In genomic region chr2:240201861-240202260, GRCh38 we compare ENCODE assay signal across 21 cellular contexts.
A peak's percentile ranks its signal among the peaks of the same experiment; 100 is the strongest.
DNase-seq lines count a peak whose midpoint lies in the region; ATAC-seq and TF ChIP-seq lines count a peak whose summit lies in the region.
"Had no signal": no experiment of that assay in that cellular context is flagged by ENCODE, and none has a peak within 500 bp of the region (broad histone marks: within the 10 kb centered on the region; RNA-seq: fewer than 3 reads in every experiment).

No MANE protein-coding gene starts in this region.

- WGBS in sigmoid colon, 2 donors: 82 to 87% methylated on average over 9 of the region's 9 CpGs
- WGBS in aorta, 2 donors: 78 to 80% methylated on average over 9 of the region's 9 CpGs

- H3K36me3 ChIP-seq in sigmoid colon: no peaks in the 10 kb centered on the region
- H3K36me3 ChIP-seq in aorta (ENCODE audit: control insufficient read depth in 1 of 2, insufficient read depth in 2 of 2, low read length in 1 of 2): no peaks in the 10 kb centered on the region
- H3K36me3 ChIP-seq: BE2C had no signal

- no peaks in the 10 kb centered on the region for H3K4me1 ChIP-seq in sigmoid colon
- H3K4me1 ChIP-seq in aorta (ENCODE audit: control insufficient read depth in 1 of 2, insufficient read depth in 2 of 2, low read length in 2 of 2): no peaks in the 10 kb centered on the region
- H3K4me1 ChIP-seq: BE2C had no signal

- CTCF ChIA-PET in RWPE1 (lab: Yijun Ruan, JAX): no interaction called here

- peak; percentile 50 for DNase-seq in activated effector memory CD4-positive, alpha-beta T cell treated with anti-CD3 and anti-CD28 coated beads, Interleukin-2, amount 50 U/mL, for 16 hours
- DNase-seq in activated effector memory CD4-positive, alpha-beta T cell treated with Interleukin-2 at 50 U/mL for 16 hours: no peak
- DNase-seq in medulla oblongata (ENCODE audit: extremely low spot score) (peak; percentile 32), sigmoid colon (peak; percentile 28), aorta (peak; percentile 12 to 59), RWPE1 (ENCODE audit: low spot score) (no peak)
- DNase-seq in activated CD8-positive, alpha-beta memory T cell treated with anti-CD3 and anti-CD28 coated beads, Interleukin-2, amount 50 U/mL, for 4 hours: no peak
- DNase-seq: BE2C; CD8-positive, alpha-beta memory T cell; DMS153; NCI-H1048; NCI-H1417; NCI-H1694; NCI-H2081; NCI-H2227 treated with DMSO at 0.1 percent for 48 hours; NCI-H526 treated with DMSO at 0.1 percent for 48 hours; PC-9; Right ventricle myocardium superior had no signal

- TF ChIP-seq EP300 in sigmoid colon (IDR thresholded peaks at IDR 0.05): no peak

- no peak for ATAC-seq in aorta (ENCODE audit: low FRiP score)
- ATAC-seq: HCT116 had no signal

- peaks cover 0 to 40% (median 14%) of the 10 kb centered on the region in 3 donors for H3K27me3 ChIP-seq in sigmoid colon
- no peaks in the 10 kb centered on the region for H3K27me3 ChIP-seq in aorta (ENCODE audit: control insufficient read depth in 1 of 2, insufficient read depth in 2 of 2, low read length in 1 of 2)

- TF ChIP-seq CTCF in sigmoid colon (IDR thresholded peaks at IDR 0.05) (no peak), RWPE1 (conservative IDR thresholded peaks at IDR 0.05; ENCODE audit: low read depth) (no peak)

- H3K9me3 ChIP-seq in sigmoid colon: no peaks in the 10 kb centered on the region
- H3K9me3 ChIP-seq in aorta (ENCODE audit: control insufficient read depth, low read length): no peaks in the 10 kb centered on the region
- H3K9me3 ChIP-seq: BE2C had no signal

- intact Hi-C loops in sigmoid colon (cut with DNase I) (no loop called here), aorta (cut with DNase I) (no loop called here)

- POLR2A ChIA-PET in RWPE1 (lab: Yijun Ruan, JAX; ENCODE audit: low non-redundant PET): no interaction called here

- H3K4me3 ChIP-seq in sigmoid colon (no peak overlapping the region), aorta (ENCODE audit: low read length in 2 of 2) (no peak overlapping the region)
- H3K4me3 ChIP-seq: PC-9 had no signal

- TF ChIP-seq POLR2A in sigmoid colon (IDR thresholded peaks at IDR 0.05): no peak

- H3K27ac ChIP-seq in sigmoid colon (no peak overlapping the region), aorta (ENCODE audit: low read depth in 1 of 2, low read length in 2 of 2) (no peak overlapping the region), RWPE1 (no peak overlapping the region)
- H3K27ac ChIP-seq: 22Rv1, HL-60, PC-9 had no signal

Comparison
In these comparisons a context has a peak if more than half of its experiments do, and no peak if none do; other contexts are left out.
1. DNase-seq: peak in activated effector memory CD4-positive, alpha-beta T cell treated with anti-CD3 and anti-CD28 coated beads, Interleukin-2, amount 50 U/mL, for 16 hours (single experiment), medulla oblongata (single experiment), sigmoid colon (single experiment) and aorta (2 of 2); none in activated effector memory CD4-positive, alpha-beta T cell treated with Interleukin-2 at 50 U/mL for 16 hours (single experiment), RWPE1 (single experiment) and activated CD8-positive, alpha-beta memory T cell treated with anti-CD3 and anti-CD28 coated beads, Interleukin-2, amount 50 U/mL, for 4 hours (single experiment).